Comparison of ENCODE assay signal across 12 cellular contexts in the genomic region with DNA sequence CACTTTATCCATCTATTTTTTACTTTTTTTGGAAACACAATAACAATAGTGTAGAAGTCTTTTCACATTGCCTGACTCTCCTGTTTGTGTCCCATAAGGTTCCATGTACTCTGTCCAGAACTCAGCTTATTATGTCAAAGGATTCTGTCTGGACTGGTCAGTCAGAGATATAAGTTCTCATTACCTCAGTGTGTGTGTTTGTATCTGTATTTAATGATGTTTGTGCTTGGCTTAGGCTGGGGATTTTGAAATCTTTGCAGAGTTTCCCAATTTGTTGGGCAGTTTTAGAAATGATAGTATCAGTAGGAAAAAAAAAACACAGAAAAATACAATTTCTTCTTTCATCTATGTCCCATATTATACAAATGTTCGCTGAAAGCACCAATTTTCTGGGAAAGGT.
DNase-seq lines count a peak whose midpoint lies in the region; ATAC-seq, FAIRE-seq and TF ChIP-seq lines count a peak whose summit lies in the region.
"Had no signal": no experiment of that assay in that cellular context is flagged by ENCODE, and none has a peak within 500 bp of the region (broad histone marks: within the 10 kb centered on the region; RNA-seq: fewer than 3 reads in every experiment).

No MANE protein-coding gene starts in this region.

- ATAC-seq in HepG2 (peak; percentile 68; the same call in 2 of the 3 replicates), GM21447 (IDR thresholded peaks at IDR 0.05; ENCODE audit: unreplicated experiment) (no peak)

- H3K36me3 ChIP-seq in HepG2 (replicated peaks in 1 of 2; ENCODE audit: control insufficient read depth in 1 of 2, insufficient read depth in 2 of 2, low read length in 2 of 2): no peaks in the 10 kb centered on the region
- no peaks in the 10 kb centered on the region for H3K36me3 ChIP-seq in smooth muscle cell (ENCODE audit: low read depth)

- H3K9me3 ChIP-seq in HepG2 (ENCODE audit: low read length) (no peaks in the 10 kb centered on the region), smooth muscle cell (replicated peaks; ENCODE audit: low read depth) (no peaks in the 10 kb centered on the region)

- no peak for TF ChIP-seq RAD21 in HepG2 (CRISPR knock-in tag; IDR thresholded peaks at IDR 0.05)

- DNase-seq in HCEC 1CT (peak; percentile 32), chondrocyte (ENCODE audit: low spot score) (no peak), HepG2 (ENCODE audit: low spot score) (peak; percentile 27), smooth muscle cell (lab: John Stamatoyannopoulos, UW; ENCODE audit: unreplicated experiment) (no peak)
- no peak for DNase-seq in activated CD4-positive, CD25-positive, alpha-beta regulatory T cell treated with anti-CD3 and anti-CD28 coated beads, Interleukin-2, amount 50 U/mL, for 72 hours
- no peak for DNase-seq in activated T-cell treated with anti-CD3 and anti-CD28 coated beads, Interleukin-2, amount 50 U/mL, for 48 hours
- DNase-seq in activated naive CD4-positive, alpha-beta T cell (lab: John Stamatoyannopoulos, UW): no peak
- DNase-seq: amniotic stem cell; COR-L47; NK-92 treated with Interleukin-12 subunit alpha and Interleukin-12 subunit beta, amount 100 ng/mL, for 24 hours had no signal

- H3K4me3 Mint-ChIP-seq in chondrocyte (ENCODE audit: unreplicated experiment): no peak overlapping the region

- no peak overlapping the region for H3K27ac ChIP-seq in HepG2 (ENCODE audit: extremely low read length, insufficient read depth, low read length)
- H3K27ac ChIP-seq in smooth muscle cell (ENCODE audit: low read depth): peak overlapping the region; percentile 87

- no peaks in the 10 kb centered on the region for H3K36me3 Mint-ChIP-seq in chondrocyte (ENCODE audit: low read depth)

- H4K20me1 ChIP-seq in HepG2 (ENCODE audit: insufficient read depth, low read length) (no peaks in the 10 kb centered on the region), smooth muscle cell (ENCODE audit: low read depth) (no peaks in the 10 kb centered on the region)

- H3K4me1 Mint-ChIP-seq in chondrocyte (ENCODE audit: low read depth): peaks cover 54% of the 10 kb centered on the region

- TF ChIP-seq EP300 in HepG2 (IDR thresholded peaks at IDR 0.05; ENCODE audit: low read depth in 2 of 2, low read length in 2 of 2) (no peak), HepG2 (CRISPR knock-in tag; IDR thresholded peaks at IDR 0.05; ENCODE audit: borderline replicate concordance) (no peak)

- H2AFZ ChIP-seq in HepG2 (ENCODE audit: low read length) (no peak overlapping the region), smooth muscle cell (ENCODE audit: low read depth) (no peak overlapping the region)

- H3K79me2 ChIP-seq in HepG2 (ENCODE audit: insufficient read depth, low read length) (no peaks in the 10 kb centered on the region), smooth muscle cell (ENCODE audit: low read depth) (peaks cover 4% of the 10 kb centered on the region)

- CTCF ChIA-PET in HepG2 (lab: Yijun Ruan, JAX; ENCODE audit: low intra/inter-chr PET ratio, low total read pairs): no interaction called here

- in situ Hi-C loops in HepG2 (cut with HindIII; ENCODE audit: extremely low pct_ligation_motif_present, low pct_unique_long_range_greater_than_20kb): loop anchor here (10.0 to 25.0 kb wide), 2 partner anchors 304 to 722 kb away; no protein-coding TSS in a partner anchor

- H3K4me1 ChIP-seq in HepG2 (ENCODE audit: insufficient read depth, low read length): peaks cover 42% of the 10 kb centered on the region
- H3K4me1 ChIP-seq in smooth muscle cell (ENCODE audit: low read depth): peaks cover 62% of the 10 kb centered on the region

- WGBS in HepG2 (ENCODE audit: low lambda C conversion rate): 3% methylated on average over 1 of the region's 1 CpG
- 44% methylated on average over 1 of the region's 1 CpG for WGBS in smooth muscle cell (ENCODE audit: low lambda C conversion rate)

- no peak for TF ChIP-seq POLR2A in HepG2 (IDR thresholded peaks at IDR 0.05; ENCODE audit: insufficient read depth in 1 of 2, low read depth in 2 of 2, low read length in 2 of 2)

- peak overlapping the region; percentile 28; the same call in 1 of the 2 replicates for H3K9ac ChIP-seq in HepG2 (ENCODE audit: insufficient read depth, low read depth, low read length)
- no peak overlapping the region for H3K9ac ChIP-seq in smooth muscle cell (ENCODE audit: low read depth)

- H3K9me3 Mint-ChIP-seq in chondrocyte (ENCODE audit: low read depth): no peaks in the 10 kb centered on the region

- POLR2A ChIA-PET in HepG2 (lab: Yijun Ruan, JAX): no interaction called here

- intact Hi-C loops in HepG2 (cut with micrococcal nuclease; ENCODE audit: unreplicated experiment): loop anchor here (2.0 to 10.0 kb wide), 3 partner anchors 104 to 902 kb away; no protein-coding TSS in a partner anchor

- peak overlapping the region; percentile 87 for H3K27ac Mint-ChIP-seq in chondrocyte (ENCODE audit: unreplicated experiment)

- TF ChIP-seq CTCF in chondrocyte (IDR thresholded peaks at IDR 0.05) (no peak), HepG2 (CRISPR knock-in tag; IDR thresholded peaks at IDR 0.05) (no peak), smooth muscle cell (IDR thresholded peaks at IDR 0.05; ENCODE audit: borderline replicate concordance, insufficient read depth, poor library complexity, severe bottlenecking) (no peak)

- no TSS peak for BruUV-seq in HepG2 (replicated peaks; lab: Mats Ljungman, UMichigan)

- H3K27me3 Mint-ChIP-seq in chondrocyte (ENCODE audit: low read depth): no peaks in the 10 kb centered on the region

- peaks cover 3% of the 10 kb centered on the region for H3F3A ChIP-seq in smooth muscle cell (ENCODE audit: low read depth)

- no peaks in the 10 kb centered on the region for H3K27me3 ChIP-seq in HepG2 (ENCODE audit: control insufficient read depth in 1 of 2, insufficient read depth in 2 of 2, low read length in 2 of 2)
- no peaks in the 10 kb centered on the region for H3K27me3 ChIP-seq in smooth muscle cell (ENCODE audit: low read depth)

- H3K4me2 ChIP-seq in HepG2 (ENCODE audit: low read depth, low read length) (peak overlapping the region; percentile 66), smooth muscle cell (peak overlapping the region; percentile 76)

- H3K4me3 ChIP-seq in HepG2 (replicated peaks in 1 of 3; ENCODE audit: insufficient read depth in 1 of 3, low read depth in 2 of 3, low read length in 3 of 3): peak overlapping the region in 1 of 3 experiments; percentile 18; a peak in 1 of 6 replicates
- no peak overlapping the region for H3K4me3 ChIP-seq in smooth muscle cell

- FAIRE-seq in HepG2 (lab: Jason Lieb, UNC): no peak
- FAIRE-seq: GM12892 had no signal

TF ChIP-seq in HepG2, 621 proteins besides CTCF, POLR2A, EP300 and RAD21:
- TF ChIP-seq, protein P1, sequence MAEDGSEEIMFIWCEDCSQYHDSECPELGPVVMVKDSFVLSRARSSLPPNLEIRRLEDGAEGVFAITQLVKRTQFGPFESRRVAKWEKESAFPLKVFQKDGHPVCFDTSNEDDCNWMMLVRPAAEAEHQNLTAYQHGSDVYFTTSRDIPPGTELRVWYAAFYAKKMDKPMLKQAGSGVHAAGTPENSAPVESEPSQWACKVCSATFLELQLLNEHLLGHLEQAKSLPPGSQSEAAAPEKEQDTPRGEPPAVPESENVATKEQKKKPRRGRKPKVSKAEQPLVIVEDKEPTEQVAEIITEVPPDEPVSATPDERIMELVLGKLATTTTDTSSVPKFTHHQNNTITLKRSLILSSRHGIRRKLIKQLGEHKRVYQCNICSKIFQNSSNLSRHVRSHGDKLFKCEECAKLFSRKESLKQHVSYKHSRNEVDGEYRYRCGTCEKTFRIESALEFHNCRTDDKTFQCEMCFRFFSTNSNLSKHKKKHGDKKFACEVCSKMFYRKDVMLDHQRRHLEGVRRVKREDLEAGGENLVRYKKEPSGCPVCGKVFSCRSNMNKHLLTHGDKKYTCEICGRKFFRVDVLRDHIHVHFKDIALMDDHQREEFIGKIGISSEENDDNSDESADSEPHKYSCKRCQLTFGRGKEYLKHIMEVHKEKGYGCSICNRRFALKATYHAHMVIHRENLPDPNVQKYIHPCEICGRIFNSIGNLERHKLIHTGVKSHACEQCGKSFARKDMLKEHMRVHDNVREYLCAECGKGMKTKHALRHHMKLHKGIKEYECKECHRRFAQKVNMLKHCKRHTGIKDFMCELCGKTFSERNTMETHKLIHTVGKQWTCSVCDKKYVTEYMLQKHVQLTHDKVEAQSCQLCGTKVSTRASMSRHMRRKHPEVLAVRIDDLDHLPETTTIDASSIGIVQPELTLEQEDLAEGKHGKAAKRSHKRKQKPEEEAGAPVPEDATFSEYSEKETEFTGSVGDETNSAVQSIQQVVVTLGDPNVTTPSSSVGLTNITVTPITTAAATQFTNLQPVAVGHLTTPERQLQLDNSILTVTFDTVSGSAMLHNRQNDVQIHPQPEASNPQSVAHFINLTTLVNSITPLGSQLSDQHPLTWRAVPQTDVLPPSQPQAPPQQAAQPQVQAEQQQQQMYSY (CRISPR knock-in tag; IDR thresholded peaks at IDR 0.05): no peak
- TF ChIP-seq PRMT3 (CRISPR knock-in tag; IDR thresholded peaks at IDR 0.05; ENCODE audit: borderline replicate concordance, low read depth) (no peak), REXO4 (CRISPR knock-in tag; IDR thresholded peaks at IDR 0.05; ENCODE audit: borderline replicate concordance) (no peak), ZNF264 (CRISPR knock-in tag; IDR thresholded peaks at IDR 0.05) (no peak), MYC (CRISPR knock-in tag; IDR thresholded peaks at IDR 0.05; ENCODE audit: borderline replicate concordance) (no peak), KAT7 (CRISPR knock-in tag; IDR thresholded peaks at IDR 0.05; ENCODE audit: borderline replicate concordance) (no peak), ZNF331 (CRISPR knock-in tag; IDR thresholded peaks at IDR 0.05) (no peak)

Comparison
In these comparisons a context has a peak if more than half of its experiments do, and no peak if none do; other contexts are left out.
1. DNase-seq: peak in HCEC 1CT (single experiment) and HepG2 (single experiment); none in chondrocyte (single experiment), smooth muscle cell (single experiment), activated CD4-positive, CD25-positive, alpha-beta regulatory T cell treated with anti-CD3 and anti-CD28 coated beads, Interleukin-2, amount 50 U/mL, for 72 hours (single experiment), activated T-cell treated with anti-CD3 and anti-CD28 coated beads, Interleukin-2, amount 50 U/mL, for 48 hours (0 of 2) and activated naive CD4-positive, alpha-beta T cell (0 of 4).